Comparison of ENCODE assay signal across 21 cellular contexts in genomic region chr14:38127356-38127755, GRCh38.
"Had no signal": no experiment of that assay in that cellular context is flagged by ENCODE, and none has a peak within 500 bp of the region (broad histone marks: within the 10 kb centered on the region; RNA-seq: fewer than 3 reads in every experiment).

No MANE protein-coding gene starts in this region.

- H3K27me3 Mint-ChIP-seq: activated B cell treated with CpG ODN at 0.5 μM for 24 hours; activated CD4-positive, alpha-beta memory T cell treated with anti-CD3 and anti-CD28 coated beads for 36 hours; activated CD4-positive, alpha-beta T cell treated with anti-CD3 and anti-CD28 coated beads for 36 hours; activated naive CD8-positive, alpha-beta T cell treated with anti-CD3 and anti-CD28 coated beads, Interleukin-2, amount 10 ng/mL, durations not matched to agents 7 days and 5 days; naive thymus-derived CD4-positive, alpha-beta T cell; stimulated activated memory B cell treated with anti-CD40 and anti-IgM and Interleukin-4, amounts not matched to agents 10 μg/mL and 1 μg/mL and 100 μg/mL, for 72 hours had no signal

- H3K4me3 Mint-ChIP-seq: activated B cell treated with CpG ODN at 0.5 μM for 24 hours; activated CD4-positive, alpha-beta memory T cell treated with anti-CD3 and anti-CD28 coated beads for 36 hours; activated CD4-positive, alpha-beta T cell treated with anti-CD3 and anti-CD28 coated beads for 36 hours; activated naive CD4-positive, alpha-beta T cell treated with anti-CD3 and anti-CD28 coated beads for 36 hours; activated naive CD8-positive, alpha-beta T cell treated with anti-CD3 and anti-CD28 coated beads, Interleukin-2, amount 10 ng/mL, durations not matched to agents 7 days and 5 days; naive thymus-derived CD4-positive, alpha-beta T cell; neural crest cell; stimulated activated memory B cell treated with anti-CD40 and anti-IgM and Interleukin-4, amounts not matched to agents 10 μg/mL and 1 μg/mL and 100 μg/mL, for 72 hours had no signal

- H3K9me3 ChIP-seq: esophagus squamous epithelium, gastrocnemius medialis, right lobe of liver, stomach, transverse colon had no signal

- ATAC-seq: activated CD4-positive, alpha-beta T cell treated with anti-CD3 and anti-CD28 coated beads for 36 hours; gastrocnemius medialis; naive thymus-derived CD4-positive, alpha-beta T cell; stimulated activated memory B cell treated with anti-CD40 and anti-IgM and Interleukin-4, amounts not matched to agents 10 μg/mL and 1 μg/mL and 100 μg/mL, for 72 hours had no signal

- H3K9me3 Mint-ChIP-seq: activated B cell treated with CpG ODN at 0.5 μM for 24 hours; activated naive CD4-positive, alpha-beta T cell treated with anti-CD3 and anti-CD28 coated beads for 36 hours; neural crest cell; stimulated activated memory B cell treated with anti-CD40 and anti-IgM and Interleukin-4, amounts not matched to agents 10 μg/mL and 1 μg/mL and 100 μg/mL, for 72 hours had no signal

- H3K36me3 ChIP-seq: esophagus squamous epithelium, gastrocnemius medialis, left ventricle myocardium inferior, right lobe of liver, stomach, transverse colon had no signal

- H3K27ac ChIP-seq: coronary artery, esophagus squamous epithelium, gastrocnemius medialis, left ventricle myocardium inferior, right lobe of liver, skin epidermis, stomach, transverse colon had no signal

- H3K27me3 ChIP-seq: esophagus squamous epithelium, gastrocnemius medialis, right lobe of liver, stomach, transverse colon had no signal

- H3K27ac Mint-ChIP-seq: activated B cell treated with CpG ODN at 0.5 μM for 24 hours; activated CD4-positive, alpha-beta memory T cell treated with anti-CD3 and anti-CD28 coated beads for 36 hours; activated CD4-positive, alpha-beta T cell treated with anti-CD3 and anti-CD28 coated beads for 36 hours; activated naive CD4-positive, alpha-beta T cell treated with anti-CD3 and anti-CD28 coated beads for 36 hours; activated naive CD8-positive, alpha-beta T cell treated with anti-CD3 and anti-CD28 coated beads, Interleukin-2, amount 10 ng/mL, durations not matched to agents 7 days and 5 days; stimulated activated memory B cell treated with anti-CD40 and anti-IgM and Interleukin-4, amounts not matched to agents 10 μg/mL and 1 μg/mL and 100 μg/mL, for 72 hours had no signal

- H3K36me3 Mint-ChIP-seq: activated CD4-positive, alpha-beta memory T cell treated with anti-CD3 and anti-CD28 coated beads for 36 hours; naive thymus-derived CD4-positive, alpha-beta T cell; stimulated activated memory B cell treated with anti-CD40 and anti-IgM and Interleukin-4, amounts not matched to agents 10 μg/mL and 1 μg/mL and 100 μg/mL, for 72 hours had no signal

- H3K4me3 ChIP-seq: coronary artery, esophagus squamous epithelium, gastrocnemius medialis, left ventricle myocardium inferior, right lobe of liver, skin epidermis, stomach, transverse colon had no signal

- H3K4me1 Mint-ChIP-seq: activated B cell treated with CpG ODN at 0.5 μM for 24 hours; neural crest cell; stimulated activated memory B cell treated with anti-CD40 and anti-IgM and Interleukin-4, amounts not matched to agents 10 μg/mL and 1 μg/mL and 100 μg/mL, for 72 hours had no signal

- H3K4me1 ChIP-seq: esophagus squamous epithelium, gastrocnemius medialis, left ventricle myocardium inferior, right lobe of liver, stomach, transverse colon had no signal

- DNase-seq: activated B cell treated with CpG ODN at 0.5 μM for 24 hours; activated CD4-positive, alpha-beta memory T cell treated with anti-CD3 and anti-CD28 coated beads for 36 hours; activated CD4-positive, alpha-beta T cell treated with anti-CD3 and anti-CD28 coated beads for 36 hours; activated naive CD4-positive, alpha-beta T cell treated with anti-CD3 and anti-CD28 coated beads for 36 hours; activated naive CD8-positive, alpha-beta T cell treated with anti-CD3 and anti-CD28 coated beads, Interleukin-2, amount 10 ng/mL, durations not matched to agents 7 days and 5 days; activated T-cell treated with anti-CD3 and anti-CD28 coated beads, Interleukin-2, amount 50 U/mL, for 48 hours; amniotic stem cell; cerebellar nuclear complex; esophagus squamous epithelium; gastrocnemius medialis; left ventricle myocardium inferior; naive thymus-derived CD4-positive, alpha-beta T cell; posterior cingulate gyrus; right lobe of liver; stimulated activated CD4-positive, alpha-beta T cell treated with anti-CD3 and anti-CD28 coated beads, Interleukin-2, amount 100 ng/mL, for 24 hours; stomach; transverse colon had no signal
